ENCODE assay signal across 9 cellular contexts in the genomic region with DNA sequence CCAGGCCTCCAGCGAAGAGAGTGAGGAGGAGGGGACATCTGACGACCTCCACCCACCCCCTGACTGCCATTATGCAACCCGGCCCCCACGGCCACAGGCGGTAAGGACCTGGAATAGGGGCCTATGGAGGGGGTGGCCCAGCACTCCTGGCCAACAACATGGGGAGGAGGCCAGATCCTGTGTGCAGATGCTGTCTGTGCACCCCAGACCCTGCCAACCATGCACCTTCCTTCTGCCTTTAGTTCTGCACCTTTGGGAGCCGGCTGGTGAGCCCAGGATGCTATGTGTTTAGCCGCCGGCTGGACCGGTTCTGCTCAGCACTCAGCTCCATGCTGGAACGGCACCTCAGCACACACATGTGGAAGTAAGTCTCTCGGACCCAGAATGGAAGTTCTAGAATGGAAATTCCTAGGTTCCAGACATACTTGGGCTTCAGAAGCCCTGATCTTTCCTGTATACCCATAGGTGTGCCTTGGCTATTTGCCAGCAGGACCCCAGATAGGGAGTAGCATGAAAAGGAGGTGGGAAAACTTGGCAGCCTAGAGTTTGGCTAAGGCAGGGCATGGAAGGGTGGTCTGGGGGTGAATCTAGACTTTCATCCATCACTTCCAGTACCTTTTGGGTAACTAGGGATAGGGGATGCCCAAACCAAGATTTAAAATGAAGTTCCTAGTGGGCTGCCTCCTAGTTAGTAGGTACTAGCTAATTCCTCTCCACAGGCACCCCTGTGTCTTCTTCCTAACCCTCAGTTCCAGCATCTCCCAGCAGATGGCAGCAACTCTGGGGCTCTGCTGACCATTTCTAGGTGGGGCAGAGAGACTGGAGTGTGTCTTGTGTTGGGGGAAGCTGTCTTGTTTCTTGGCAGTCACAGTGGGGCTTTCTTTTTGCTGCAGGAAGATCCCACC. TPM values are rescaled to one million over a fixed set of nuclear protein-coding genes. Genes with fewer than 3 reads are reported as not detected.
DNase-seq lines count a peak whose midpoint lies in the region; ATAC-seq and TF ChIP-seq lines count a peak whose summit lies in the region.
"Had no signal": no experiment of that assay in that cellular context is flagged by ENCODE, and none has a peak within 500 bp of the region (broad histone marks: within the 10 kb centered on the region; RNA-seq: fewer than 3 reads in every experiment).

No MANE protein-coding gene starts in this region.

- in situ Hi-C loops in KBM-7 (cut with MboI; ENCODE audit: low pct_unique_long_range_greater_than_20kb, low sequenced_read_pairs) = no loop called here

- DNase-seq in ELR (ENCODE audit: low read depth) = peak; percentile 70
- peak; percentile 69 for DNase-seq in KBM-7
- DNase-seq in SK-N-DZ (ENCODE audit: low spot score) = peak; percentile 57
- DNase-seq in activated naive CD4-positive, alpha-beta T cell treated with anti-CD3 and anti-CD28 coated beads, Interleukin-2, amount 50 U/mL, for 16 hours = peak; percentile 76
- peak; percentile 88 for DNase-seq in glutamatergic neuron
- DNase-seq in putamen (ENCODE audit: low spot score) = peak; percentile 57

- peaks cover 27% of the 10 kb centered on the region for H3K4me1 Mint-ChIP-seq in glutamatergic neuron (ENCODE audit: low read depth, unreplicated experiment)

- H3K4me3 Mint-ChIP-seq in glutamatergic neuron (ENCODE audit: unreplicated experiment) = peak overlapping the region; percentile 23
- H3K4me3 Mint-ChIP-seq: dendritic cell treated with granulocyte-macrophage colony-stimulating factor and Interleukin-4, amounts not matched to agents 40 ng/mL and 50 ng/mL, for 4 days had no signal

- no peak for ATAC-seq in HG02840 (IDR thresholded peaks at IDR 0.05; ENCODE audit: low FRiP score, unreplicated experiment)
- no peak for ATAC-seq in GM19452 (IDR thresholded peaks at IDR 0.05; ENCODE audit: unreplicated experiment)

- peaks cover 11% of the 10 kb centered on the region for H3K27me3 Mint-ChIP-seq in glutamatergic neuron (ENCODE audit: unreplicated experiment)
- H3K27me3 Mint-ChIP-seq: dendritic cell treated with granulocyte-macrophage colony-stimulating factor and Interleukin-4, amounts not matched to agents 40 ng/mL and 50 ng/mL, for 4 days had no signal

- no peaks in the 10 kb centered on the region for H3K36me3 Mint-ChIP-seq in glutamatergic neuron (ENCODE audit: unreplicated experiment)

- peak; percentile 70 for TF ChIP-seq CTCF in glutamatergic neuron (IDR thresholded peaks at IDR 0.05; ENCODE audit: partially characterized antibody, unreplicated experiment)

- peak overlapping the region; percentile 20 for H3K27ac Mint-ChIP-seq in glutamatergic neuron (ENCODE audit: unreplicated experiment)
- H3K27ac Mint-ChIP-seq: dendritic cell treated with granulocyte-macrophage colony-stimulating factor and Interleukin-4, amounts not matched to agents 40 ng/mL and 50 ng/mL, for 4 days had no signal

- peaks cover 14% of the 10 kb centered on the region for H3K9me3 Mint-ChIP-seq in glutamatergic neuron (ENCODE audit: unreplicated experiment)
- H3K9me3 Mint-ChIP-seq: dendritic cell treated with granulocyte-macrophage colony-stimulating factor and Interleukin-4, amounts not matched to agents 40 ng/mL and 50 ng/mL, for 4 days had no signal

RNA-seq across cellular contexts. Expression of a gene that starts 3.6 kb away (rescaled TPM):
- polyA plus RNA-seq in SK-N-DZ (2014; cell fraction: cytosol; rRNA removed) = 7.8 and 8.4 TPM in 2 replicates
- 6.6 and 8.0 TPM in 2 replicates for polyA plus RNA-seq in SK-N-DZ (2014; cell fraction: nucleus; rRNA removed)
- 23.9 TPM for total RNA-seq in glutamatergic neuron (ENCODE audit: unreplicated experiment)

RNA-seq across cellular contexts. Expression of a gene that starts 6.6 kb away (rescaled TPM):
- polyA plus RNA-seq in SK-N-DZ (2014; cell fraction: cytosol; rRNA removed) = 11.1 and 15.7 TPM in 2 replicates
- polyA plus RNA-seq in SK-N-DZ (2014; cell fraction: nucleus; rRNA removed) = 43.6 and 59.5 TPM in 2 replicates
- 54.9 TPM for total RNA-seq in glutamatergic neuron (ENCODE audit: unreplicated experiment)

RNA-seq across cellular contexts. Expression of a gene that starts 19.2 kb away (rescaled TPM):
- 3.3 and 4.5 TPM in 2 replicates for polyA plus RNA-seq in SK-N-DZ (2014; cell fraction: cytosol; rRNA removed)
- 2.1 and 2.6 TPM in 2 replicates for polyA plus RNA-seq in SK-N-DZ (2014; cell fraction: nucleus; rRNA removed)
- total RNA-seq in glutamatergic neuron (ENCODE audit: unreplicated experiment) = 8.0 TPM

RNA-seq across cellular contexts. Expression of a gene that starts 23.9 kb away (rescaled TPM):
- 0.07 and 0.08 TPM in 2 replicates for polyA plus RNA-seq in SK-N-DZ (2014; cell fraction: cytosol; rRNA removed)
- not detected in 2 replicates for polyA plus RNA-seq in SK-N-DZ (2014; cell fraction: nucleus; rRNA removed)
- 0.42 TPM for total RNA-seq in glutamatergic neuron (ENCODE audit: unreplicated experiment)

RNA-seq across cellular contexts. Expression of a gene that starts 49.4 kb away (rescaled TPM):
- not detected in 2 replicates for polyA plus RNA-seq in SK-N-DZ (2014; cell fraction: cytosol; rRNA removed)
- polyA plus RNA-seq in SK-N-DZ (2014; cell fraction: nucleus; rRNA removed) = not detected in 2 replicates
- 0.76 TPM for total RNA-seq in glutamatergic neuron (ENCODE audit: unreplicated experiment)
